16 cellular contexts compared by ENCODE assay signal in the genomic region with DNA sequence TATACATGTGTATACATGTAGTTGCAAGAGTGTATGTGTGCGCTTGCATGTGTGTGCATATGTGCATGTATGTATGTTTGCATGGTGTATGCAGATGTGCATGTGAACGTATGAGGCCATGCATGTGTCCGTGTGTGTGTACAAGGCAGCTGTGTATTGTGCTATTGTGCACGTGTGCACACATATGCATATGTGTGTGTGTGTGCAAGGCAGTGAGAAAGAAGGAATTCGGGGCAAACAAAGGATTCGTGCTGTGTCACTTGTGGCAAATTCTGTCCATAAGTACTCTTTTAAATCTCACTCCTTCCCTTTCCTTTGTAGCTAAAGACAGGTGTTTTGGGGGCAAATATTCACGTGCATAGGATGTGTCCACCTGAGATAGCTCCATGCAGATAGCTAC.
DNase-seq lines count a peak whose midpoint lies in the region; ATAC-seq and TF ChIP-seq lines count a peak whose summit lies in the region.
"Had no signal": no experiment of that assay in that cellular context is flagged by ENCODE, and none has a peak within 500 bp of the region (broad histone marks: within the 10 kb centered on the region; RNA-seq: fewer than 3 reads in every experiment).

No MANE protein-coding gene starts in this region.

- no peak overlapping the region for H2BK12ac ChIP-seq in neuronal stem cell (ENCODE audit: low read length)

- peak overlapping the region; percentile 11 for H3K14ac ChIP-seq in neuronal stem cell (ENCODE audit: low read length)

- H3K9ac ChIP-seq in Karpas-422 (ENCODE audit: low read length), result no peak overlapping the region; the same call in 1 of the 2 replicates
- no peak overlapping the region for H3K9ac ChIP-seq in endodermal cell (ENCODE audit: extremely low read depth, low read length, poor library complexity, severe bottlenecking)
- no peak overlapping the region for H3K9ac ChIP-seq in neuronal stem cell (ENCODE audit: low read depth, low read length, poor library complexity)

- H3K4me3 ChIP-seq in GM23338 (no peak overlapping the region), Karpas-422 (ENCODE audit: low read length) (peak overlapping the region; percentile 63), endodermal cell (ENCODE audit: low read length) (no peak overlapping the region), neuronal stem cell (ENCODE audit: low read length in 2 of 2) (no peak overlapping the region)

- H3F3A ChIP-seq in GM23338 (replicated peaks; ENCODE audit: low read depth), result no peaks in the 10 kb centered on the region

- H3K4me2 ChIP-seq in GM23338 (peak overlapping the region; percentile 75), Karpas-422 (ENCODE audit: low read depth, low read length, poor library complexity, severe bottlenecking) (peak overlapping the region; percentile 84), neuronal stem cell (ENCODE audit: insufficient read depth, low read length, poor library complexity, severe bottlenecking) (no peak overlapping the region)

- no peak overlapping the region for H2BK5ac ChIP-seq in neuronal stem cell (ENCODE audit: low read length)

- 86 to 100% methylated on average over 3 to 7 of the region's 7 CpGs for WGBS in endodermal cell (ENCODE audit: insufficient coverage in 1 of 2, insufficient read length in 1 of 2), 2 experiments
- WGBS in neuronal stem cell (ENCODE audit: extremely low coverage in 2 of 2, insufficient read length in 2 of 2, insufficient replicate concordance in 1 of 2), 2 donors, result no CpG with 5 or more reads among the region's 7 CpGs

- H3K79me2 ChIP-seq in GM23338 (replicated peaks; ENCODE audit: insufficient read depth) (no peaks in the 10 kb centered on the region), Karpas-422 (ENCODE audit: low read length) (no peaks in the 10 kb centered on the region)

- H3K27ac Mint-ChIP-seq in GM23338, result peak overlapping the region; percentile 18; the same call in 1 of the 2 replicates
- no peak overlapping the region for H3K27ac Mint-ChIP-seq in endodermal cell
- H3K27ac Mint-ChIP-seq: CD4-positive, alpha-beta memory T cell had no signal

- TF ChIP-seq CTCF in GM23338 (conservative IDR thresholded peaks at IDR 0.05; ENCODE audit: low read depth in 2 of 2) (no peak), endodermal cell (conservative IDR thresholded peaks at IDR 0.05) (no peak)

- H3K27me3 Mint-ChIP-seq in GM23338 (ENCODE audit: insufficient read depth, low read depth, poor library complexity) (peaks cover 12% of the 10 kb centered on the region), endodermal cell (ENCODE audit: insufficient read depth) (peaks cover 17% of the 10 kb centered on the region)

- no peak overlapping the region for H2BK15ac ChIP-seq in neuronal stem cell (ENCODE audit: low read length)

- ATAC-seq in GM23338, result no peak
- ATAC-seq: HCT116 had no signal

- no peak overlapping the region for H2BK120ac ChIP-seq in neuronal stem cell (ENCODE audit: low read depth, low read length)

- H3K27me3 ChIP-seq in GM23338 (ENCODE audit: insufficient read depth), result no peaks in the 10 kb centered on the region
- H3K27me3 ChIP-seq in Karpas-422 (ENCODE audit: low read length), result no peaks in the 10 kb centered on the region
- H3K27me3 ChIP-seq in endodermal cell (ENCODE audit: control insufficient read depth, insufficient read depth, low read length, poor library complexity, severe bottlenecking), result peaks cover 8% of the 10 kb centered on the region
- H3K27me3 ChIP-seq in neuronal stem cell (ENCODE audit: control insufficient read depth in 3 of 3, insufficient read depth in 3 of 3, low read depth in 1 of 3, low read length in 3 of 3), result no peaks in the 10 kb centered on the region

- H3K4me3 Mint-ChIP-seq in GM23338 (no peak overlapping the region), endodermal cell (no peak overlapping the region)
- H3K4me3 Mint-ChIP-seq: CD4-positive, alpha-beta memory T cell; H9 had no signal

- H3K9me3 Mint-ChIP-seq in GM23338, result no peaks in the 10 kb centered on the region
- no peaks in the 10 kb centered on the region for H3K9me3 Mint-ChIP-seq in endodermal cell
- H3K9me3 Mint-ChIP-seq: CD4-positive, alpha-beta memory T cell had no signal

- no peak overlapping the region for H4K8ac ChIP-seq in neuronal stem cell (ENCODE audit: low read depth, low read length)

- H3K9me2 ChIP-seq in GM23338 (ENCODE audit: insufficient read depth), result peaks cover 4% of the 10 kb centered on the region; the same call in 1 of the 2 replicates
- H3K9me2 ChIP-seq in Karpas-422 (replicated peaks; ENCODE audit: insufficient read depth, low read length), result no peaks in the 10 kb centered on the region

- no peak overlapping the region for H3K27ac ChIP-seq in GM23338 (ENCODE audit: low read depth)
- H3K27ac ChIP-seq in Karpas-422 (ENCODE audit: low read length), result peak overlapping the region; percentile 84
- H3K27ac ChIP-seq in endodermal cell (ENCODE audit: low read depth, low read length), result no peak overlapping the region
- H3K27ac ChIP-seq in neuronal stem cell (replicated peaks; ENCODE audit: low read length), result no peak overlapping the region
- H3K27ac ChIP-seq in caudate nucleus (ENCODE audit: low read depth, low read length), result no peak overlapping the region

- H3K79me1 ChIP-seq in neuronal stem cell (ENCODE audit: low read depth, low read length), result no peaks in the 10 kb centered on the region

- no peak overlapping the region for H3K4ac ChIP-seq in neuronal stem cell (ENCODE audit: low read length)

- H4K20me1 ChIP-seq in GM23338 (replicated peaks; ENCODE audit: insufficient read depth) (no peaks in the 10 kb centered on the region), Karpas-422 (ENCODE audit: insufficient read depth, low read depth, low read length) (no peaks in the 10 kb centered on the region)

- no peaks in the 10 kb centered on the region for H3K36me3 Mint-ChIP-seq in GM23338 (ENCODE audit: low read depth)
- H3K36me3 Mint-ChIP-seq in endodermal cell (ENCODE audit: low read depth), result no peaks in the 10 kb centered on the region
- H3K36me3 Mint-ChIP-seq: CD4-positive, alpha-beta memory T cell had no signal

- H3K36me3 ChIP-seq in GM23338 (ENCODE audit: insufficient read depth), result no peaks in the 10 kb centered on the region
- no peaks in the 10 kb centered on the region for H3K36me3 ChIP-seq in Karpas-422 (ENCODE audit: insufficient read depth, low read length)
- H3K36me3 ChIP-seq in endodermal cell (ENCODE audit: control insufficient read depth, insufficient read depth, low read length), result no peaks in the 10 kb centered on the region
- H3K36me3 ChIP-seq in neuronal stem cell (replicated peaks in 1 of 2; ENCODE audit: control insufficient read depth in 2 of 2, insufficient read depth in 2 of 2, low read length in 2 of 2), result no peaks in the 10 kb centered on the region

- H3K4me1 Mint-ChIP-seq in GM23338 (peaks cover 65% of the 10 kb centered on the region), endodermal cell (peaks cover 17% of the 10 kb centered on the region)

- H3K23ac ChIP-seq in neuronal stem cell (ENCODE audit: low read depth, low read length, poor library complexity), result no peak overlapping the region

- no peak overlapping the region for H3K18ac ChIP-seq in neuronal stem cell (ENCODE audit: low read length)

- no peaks in the 10 kb centered on the region for H3K9me3 ChIP-seq in Karpas-422 (ENCODE audit: low read length)
- no peaks in the 10 kb centered on the region for H3K9me3 ChIP-seq in endodermal cell (ENCODE audit: control insufficient read depth, low read length)
- H3K9me3 ChIP-seq in neuronal stem cell (replicated peaks in 1 of 2; ENCODE audit: control insufficient read depth in 2 of 2, insufficient read depth in 1 of 2, low read depth in 1 of 2, low read length in 2 of 2), result peaks cover 2% of the 10 kb centered on the region in 2 donors

- H2AK5ac ChIP-seq in neuronal stem cell (ENCODE audit: low read depth, low read length), result no peak overlapping the region

- no peak overlapping the region for H4K91ac ChIP-seq in neuronal stem cell (ENCODE audit: low read depth, low read length, poor library complexity)

- peaks cover 58% of the 10 kb centered on the region for H3K4me1 ChIP-seq in GM23338 (ENCODE audit: insufficient read depth)
- peaks cover 85% of the 10 kb centered on the region for H3K4me1 ChIP-seq in Karpas-422 (ENCODE audit: low read length)
- H3K4me1 ChIP-seq in endodermal cell (ENCODE audit: control insufficient read depth, insufficient read depth, low read length), result peaks cover 3% of the 10 kb centered on the region
- H3K4me1 ChIP-seq in neuronal stem cell (ENCODE audit: control insufficient read depth in 2 of 2, insufficient read depth in 1 of 2, low read depth in 1 of 2, low read length in 2 of 2), result peaks cover 29 to 40% of the 10 kb centered on the region in 2 donors

- DNase-seq in GM23338 (ENCODE audit: low spot score) (no peak), Karpas-422 (no peak), endodermal cell (peak; percentile 20), neuronal stem cell (ENCODE audit: low spot score) (no peak), 8988T (no peak), cortex of kidney (lab: John Stamatoyannopoulos, UW) (no peak), caudate nucleus (lab: John Stamatoyannopoulos, UW) (no peak)
- DNase-seq: C1 segment of cervical spinal cord; Calu3; CD4-positive, alpha-beta memory T cell; COR-L47; DMS53; DMS79 treated with DMSO at 0.1 percent for 48 hours; GF-D8 had no signal

- H2AFZ ChIP-seq in GM23338, result no peak overlapping the region
- H2AFZ ChIP-seq in Karpas-422 (ENCODE audit: low read length), result no peak overlapping the region
- no peak overlapping the region for H2AFZ ChIP-seq in neuronal stem cell (ENCODE audit: low read length)

TF ChIP-seq in GM23338, 12 proteins besides CTCF, POLR2A, EP300 and RAD21 (continues in another document):
- no peak for TF ChIP-seq NANOG (IDR thresholded peaks at IDR 0.05; ENCODE audit: borderline replicate concordance)
- no peak for TF ChIP-seq CREB1 (CRISPR knock-in tag; IDR thresholded peaks at IDR 0.05; ENCODE audit: low read depth)
- no peak for TF ChIP-seq EZH2phosphoT487 (IDR thresholded peaks at IDR 0.05; ENCODE audit: unreplicated experiment)
- TF ChIP-seq, protein P1, sequence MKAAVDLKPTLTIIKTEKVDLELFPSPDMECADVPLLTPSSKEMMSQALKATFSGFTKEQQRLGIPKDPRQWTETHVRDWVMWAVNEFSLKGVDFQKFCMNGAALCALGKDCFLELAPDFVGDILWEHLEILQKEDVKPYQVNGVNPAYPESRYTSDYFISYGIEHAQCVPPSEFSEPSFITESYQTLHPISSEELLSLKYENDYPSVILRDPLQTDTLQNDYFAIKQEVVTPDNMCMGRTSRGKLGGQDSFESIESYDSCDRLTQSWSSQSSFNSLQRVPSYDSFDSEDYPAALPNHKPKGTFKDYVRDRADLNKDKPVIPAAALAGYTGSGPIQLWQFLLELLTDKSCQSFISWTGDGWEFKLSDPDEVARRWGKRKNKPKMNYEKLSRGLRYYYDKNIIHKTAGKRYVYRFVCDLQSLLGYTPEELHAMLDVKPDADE (IDR thresholded peaks at IDR 0.05), result no peak
- no peak for TF ChIP-seq EZH2 (IDR thresholded peaks at IDR 0.05; ENCODE audit: low read depth, unreplicated experiment)
